1 cellular context compared by ENCODE assay signal in the genomic region with DNA sequence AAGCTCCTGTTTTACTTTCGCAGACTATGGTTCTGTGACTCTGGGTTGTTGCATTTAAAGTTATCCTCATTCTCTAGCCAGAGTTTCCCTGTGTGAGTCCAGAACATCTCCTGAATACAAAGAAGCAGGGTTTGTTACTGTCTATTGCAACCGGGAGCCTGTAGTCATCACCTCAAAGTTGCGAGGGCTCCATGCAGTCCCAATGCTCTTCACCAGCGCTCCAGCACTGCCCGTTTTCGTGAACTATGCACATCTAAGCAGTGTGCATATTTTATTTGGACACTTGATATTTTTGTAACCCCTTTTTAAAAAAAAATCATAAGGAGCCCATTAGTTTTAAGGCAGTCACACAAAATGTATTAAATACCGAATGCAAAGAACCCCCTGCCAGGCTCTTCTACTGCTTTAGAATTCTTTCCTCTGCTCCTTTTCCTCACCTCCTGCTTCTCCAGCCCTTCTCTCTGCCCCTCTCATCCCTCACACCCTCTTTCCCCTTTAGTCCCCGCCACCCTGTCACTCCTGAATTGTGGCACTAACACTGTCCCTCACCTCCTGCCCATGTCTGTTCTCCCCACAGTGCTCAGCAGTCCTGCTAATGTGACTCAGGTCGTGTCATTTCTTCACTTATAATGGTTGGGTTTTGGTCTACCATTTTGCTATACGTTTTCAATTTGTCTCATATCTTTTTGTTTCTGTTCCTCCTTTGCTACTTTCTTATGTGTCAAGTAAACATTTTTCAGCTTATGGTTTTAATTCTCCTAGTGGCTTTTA.
TF ChIP-seq lines count a peak whose summit lies in the region.

No MANE protein-coding gene starts in this region.

TF ChIP-seq in GM12878, 131 proteins besides CTCF, POLR2A, EP300 and RAD21 (continued from another document):
- TF ChIP-seq, protein P1, sequence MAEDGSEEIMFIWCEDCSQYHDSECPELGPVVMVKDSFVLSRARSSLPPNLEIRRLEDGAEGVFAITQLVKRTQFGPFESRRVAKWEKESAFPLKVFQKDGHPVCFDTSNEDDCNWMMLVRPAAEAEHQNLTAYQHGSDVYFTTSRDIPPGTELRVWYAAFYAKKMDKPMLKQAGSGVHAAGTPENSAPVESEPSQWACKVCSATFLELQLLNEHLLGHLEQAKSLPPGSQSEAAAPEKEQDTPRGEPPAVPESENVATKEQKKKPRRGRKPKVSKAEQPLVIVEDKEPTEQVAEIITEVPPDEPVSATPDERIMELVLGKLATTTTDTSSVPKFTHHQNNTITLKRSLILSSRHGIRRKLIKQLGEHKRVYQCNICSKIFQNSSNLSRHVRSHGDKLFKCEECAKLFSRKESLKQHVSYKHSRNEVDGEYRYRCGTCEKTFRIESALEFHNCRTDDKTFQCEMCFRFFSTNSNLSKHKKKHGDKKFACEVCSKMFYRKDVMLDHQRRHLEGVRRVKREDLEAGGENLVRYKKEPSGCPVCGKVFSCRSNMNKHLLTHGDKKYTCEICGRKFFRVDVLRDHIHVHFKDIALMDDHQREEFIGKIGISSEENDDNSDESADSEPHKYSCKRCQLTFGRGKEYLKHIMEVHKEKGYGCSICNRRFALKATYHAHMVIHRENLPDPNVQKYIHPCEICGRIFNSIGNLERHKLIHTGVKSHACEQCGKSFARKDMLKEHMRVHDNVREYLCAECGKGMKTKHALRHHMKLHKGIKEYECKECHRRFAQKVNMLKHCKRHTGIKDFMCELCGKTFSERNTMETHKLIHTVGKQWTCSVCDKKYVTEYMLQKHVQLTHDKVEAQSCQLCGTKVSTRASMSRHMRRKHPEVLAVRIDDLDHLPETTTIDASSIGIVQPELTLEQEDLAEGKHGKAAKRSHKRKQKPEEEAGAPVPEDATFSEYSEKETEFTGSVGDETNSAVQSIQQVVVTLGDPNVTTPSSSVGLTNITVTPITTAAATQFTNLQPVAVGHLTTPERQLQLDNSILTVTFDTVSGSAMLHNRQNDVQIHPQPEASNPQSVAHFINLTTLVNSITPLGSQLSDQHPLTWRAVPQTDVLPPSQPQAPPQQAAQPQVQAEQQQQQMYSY (CRISPR knock-in tag; IDR thresholded peaks at IDR 0.05) = no peak
- TF ChIP-seq, protein P2, sequence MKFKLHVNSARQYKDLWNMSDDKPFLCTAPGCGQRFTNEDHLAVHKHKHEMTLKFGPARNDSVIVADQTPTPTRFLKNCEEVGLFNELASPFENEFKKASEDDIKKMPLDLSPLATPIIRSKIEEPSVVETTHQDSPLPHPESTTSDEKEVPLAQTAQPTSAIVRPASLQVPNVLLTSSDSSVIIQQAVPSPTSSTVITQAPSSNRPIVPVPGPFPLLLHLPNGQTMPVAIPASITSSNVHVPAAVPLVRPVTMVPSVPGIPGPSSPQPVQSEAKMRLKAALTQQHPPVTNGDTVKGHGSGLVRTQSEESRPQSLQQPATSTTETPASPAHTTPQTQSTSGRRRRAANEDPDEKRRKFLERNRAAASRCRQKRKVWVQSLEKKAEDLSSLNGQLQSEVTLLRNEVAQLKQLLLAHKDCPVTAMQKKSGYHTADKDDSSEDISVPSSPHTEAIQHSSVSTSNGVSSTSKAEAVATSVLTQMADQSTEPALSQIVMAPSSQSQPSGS (IDR thresholded peaks at IDR 0.05; ENCODE audit: low read length) = no peak
- no peak for TF ChIP-seq SP1 (IDR thresholded peaks at IDR 0.05; ENCODE audit: low read depth, low read length)
- TF ChIP-seq HCFC1 (IDR thresholded peaks at IDR 0.05; ENCODE audit: low read length) = no peak
- TF ChIP-seq YY1 (IDR thresholded peaks at IDR 0.05; ENCODE audit: low read depth, low read length) = peak; percentile 25; the same call in 1 of the 2 replicates
- no peak for TF ChIP-seq IKZF1 (conservative IDR thresholded peaks at IDR 0.05)
- TF ChIP-seq SIX5 (IDR thresholded peaks at IDR 0.05; ENCODE audit: low read depth, low read length, severe bottlenecking) = no peak
- TF ChIP-seq, protein P3, sequence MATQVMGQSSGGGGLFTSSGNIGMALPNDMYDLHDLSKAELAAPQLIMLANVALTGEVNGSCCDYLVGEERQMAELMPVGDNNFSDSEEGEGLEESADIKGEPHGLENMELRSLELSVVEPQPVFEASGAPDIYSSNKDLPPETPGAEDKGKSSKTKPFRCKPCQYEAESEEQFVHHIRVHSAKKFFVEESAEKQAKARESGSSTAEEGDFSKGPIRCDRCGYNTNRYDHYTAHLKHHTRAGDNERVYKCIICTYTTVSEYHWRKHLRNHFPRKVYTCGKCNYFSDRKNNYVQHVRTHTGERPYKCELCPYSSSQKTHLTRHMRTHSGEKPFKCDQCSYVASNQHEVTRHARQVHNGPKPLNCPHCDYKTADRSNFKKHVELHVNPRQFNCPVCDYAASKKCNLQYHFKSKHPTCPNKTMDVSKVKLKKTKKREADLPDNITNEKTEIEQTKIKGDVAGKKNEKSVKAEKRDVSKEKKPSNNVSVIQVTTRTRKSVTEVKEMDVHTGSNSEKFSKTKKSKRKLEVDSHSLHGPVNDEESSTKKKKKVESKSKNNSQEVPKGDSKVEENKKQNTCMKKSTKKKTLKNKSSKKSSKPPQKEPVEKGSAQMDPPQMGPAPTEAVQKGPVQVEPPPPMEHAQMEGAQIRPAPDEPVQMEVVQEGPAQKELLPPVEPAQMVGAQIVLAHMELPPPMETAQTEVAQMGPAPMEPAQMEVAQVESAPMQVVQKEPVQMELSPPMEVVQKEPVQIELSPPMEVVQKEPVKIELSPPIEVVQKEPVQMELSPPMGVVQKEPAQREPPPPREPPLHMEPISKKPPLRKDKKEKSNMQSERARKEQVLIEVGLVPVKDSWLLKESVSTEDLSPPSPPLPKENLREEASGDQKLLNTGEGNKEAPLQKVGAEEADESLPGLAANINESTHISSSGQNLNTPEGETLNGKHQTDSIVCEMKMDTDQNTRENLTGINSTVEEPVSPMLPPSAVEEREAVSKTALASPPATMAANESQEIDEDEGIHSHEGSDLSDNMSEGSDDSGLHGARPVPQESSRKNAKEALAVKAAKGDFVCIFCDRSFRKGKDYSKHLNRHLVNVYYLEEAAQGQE (IDR thresholded peaks at IDR 0.05; ENCODE audit: low read depth, low read length) = no peak
- TF ChIP-seq ZZZ3 (IDR thresholded peaks at IDR 0.05; ENCODE audit: control insufficient read depth, insufficient read length, low read depth) = no peak
- TF ChIP-seq BCL11A (IDR thresholded peaks at IDR 0.05; ENCODE audit: low read depth, low read length) = no peak
- TF ChIP-seq RUNX3 (IDR thresholded peaks at IDR 0.05; ENCODE audit: low read length) = peak; percentile 46
- TF ChIP-seq NFYA (IDR thresholded peaks at IDR 0.05; ENCODE audit: borderline replicate concordance, low read depth, low read length) = no peak
- TF ChIP-seq, protein P4, sequence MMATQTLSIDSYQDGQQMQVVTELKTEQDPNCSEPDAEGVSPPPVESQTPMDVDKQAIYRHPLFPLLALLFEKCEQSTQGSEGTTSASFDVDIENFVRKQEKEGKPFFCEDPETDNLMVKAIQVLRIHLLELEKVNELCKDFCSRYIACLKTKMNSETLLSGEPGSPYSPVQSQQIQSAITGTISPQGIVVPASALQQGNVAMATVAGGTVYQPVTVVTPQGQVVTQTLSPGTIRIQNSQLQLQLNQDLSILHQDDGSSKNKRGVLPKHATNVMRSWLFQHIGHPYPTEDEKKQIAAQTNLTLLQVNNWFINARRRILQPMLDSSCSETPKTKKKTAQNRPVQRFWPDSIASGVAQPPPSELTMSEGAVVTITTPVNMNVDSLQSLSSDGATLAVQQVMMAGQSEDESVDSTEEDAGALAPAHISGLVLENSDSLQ (IDR thresholded peaks at IDR 0.05) = no peak
- TF ChIP-seq GATAD2B (conservative IDR thresholded peaks at IDR 0.05; ENCODE audit: low read depth) = no peak
- peak; percentile 75 for TF ChIP-seq ZNF24 (IDR thresholded peaks at IDR 0.05)
- TF ChIP-seq CHD2 (IDR thresholded peaks at IDR 0.05; ENCODE audit: borderline replicate concordance, low read depth, low read length) = no peak
- no peak for TF ChIP-seq LARP7 (IDR thresholded peaks at IDR 0.05)
- TF ChIP-seq, protein P5, sequence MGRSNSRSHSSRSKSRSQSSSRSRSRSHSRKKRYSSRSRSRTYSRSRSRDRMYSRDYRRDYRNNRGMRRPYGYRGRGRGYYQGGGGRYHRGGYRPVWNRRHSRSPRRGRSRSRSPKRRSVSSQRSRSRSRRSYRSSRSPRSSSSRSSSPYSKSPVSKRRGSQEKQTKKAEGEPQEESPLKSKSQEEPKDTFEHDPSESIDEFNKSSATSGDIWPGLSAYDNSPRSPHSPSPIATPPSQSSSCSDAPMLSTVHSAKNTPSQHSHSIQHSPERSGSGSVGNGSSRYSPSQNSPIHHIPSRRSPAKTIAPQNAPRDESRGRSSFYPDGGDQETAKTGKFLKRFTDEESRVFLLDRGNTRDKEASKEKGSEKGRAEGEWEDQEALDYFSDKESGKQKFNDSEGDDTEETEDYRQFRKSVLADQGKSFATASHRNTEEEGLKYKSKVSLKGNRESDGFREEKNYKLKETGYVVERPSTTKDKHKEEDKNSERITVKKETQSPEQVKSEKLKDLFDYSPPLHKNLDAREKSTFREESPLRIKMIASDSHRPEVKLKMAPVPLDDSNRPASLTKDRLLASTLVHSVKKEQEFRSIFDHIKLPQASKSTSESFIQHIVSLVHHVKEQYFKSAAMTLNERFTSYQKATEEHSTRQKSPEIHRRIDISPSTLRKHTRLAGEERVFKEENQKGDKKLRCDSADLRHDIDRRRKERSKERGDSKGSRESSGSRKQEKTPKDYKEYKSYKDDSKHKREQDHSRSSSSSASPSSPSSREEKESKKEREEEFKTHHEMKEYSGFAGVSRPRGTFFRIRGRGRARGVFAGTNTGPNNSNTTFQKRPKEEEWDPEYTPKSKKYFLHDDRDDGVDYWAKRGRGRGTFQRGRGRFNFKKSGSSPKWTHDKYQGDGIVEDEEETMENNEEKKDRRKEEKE (IDR thresholded peaks at IDR 0.05) = no peak
- TF ChIP-seq, protein P6, sequence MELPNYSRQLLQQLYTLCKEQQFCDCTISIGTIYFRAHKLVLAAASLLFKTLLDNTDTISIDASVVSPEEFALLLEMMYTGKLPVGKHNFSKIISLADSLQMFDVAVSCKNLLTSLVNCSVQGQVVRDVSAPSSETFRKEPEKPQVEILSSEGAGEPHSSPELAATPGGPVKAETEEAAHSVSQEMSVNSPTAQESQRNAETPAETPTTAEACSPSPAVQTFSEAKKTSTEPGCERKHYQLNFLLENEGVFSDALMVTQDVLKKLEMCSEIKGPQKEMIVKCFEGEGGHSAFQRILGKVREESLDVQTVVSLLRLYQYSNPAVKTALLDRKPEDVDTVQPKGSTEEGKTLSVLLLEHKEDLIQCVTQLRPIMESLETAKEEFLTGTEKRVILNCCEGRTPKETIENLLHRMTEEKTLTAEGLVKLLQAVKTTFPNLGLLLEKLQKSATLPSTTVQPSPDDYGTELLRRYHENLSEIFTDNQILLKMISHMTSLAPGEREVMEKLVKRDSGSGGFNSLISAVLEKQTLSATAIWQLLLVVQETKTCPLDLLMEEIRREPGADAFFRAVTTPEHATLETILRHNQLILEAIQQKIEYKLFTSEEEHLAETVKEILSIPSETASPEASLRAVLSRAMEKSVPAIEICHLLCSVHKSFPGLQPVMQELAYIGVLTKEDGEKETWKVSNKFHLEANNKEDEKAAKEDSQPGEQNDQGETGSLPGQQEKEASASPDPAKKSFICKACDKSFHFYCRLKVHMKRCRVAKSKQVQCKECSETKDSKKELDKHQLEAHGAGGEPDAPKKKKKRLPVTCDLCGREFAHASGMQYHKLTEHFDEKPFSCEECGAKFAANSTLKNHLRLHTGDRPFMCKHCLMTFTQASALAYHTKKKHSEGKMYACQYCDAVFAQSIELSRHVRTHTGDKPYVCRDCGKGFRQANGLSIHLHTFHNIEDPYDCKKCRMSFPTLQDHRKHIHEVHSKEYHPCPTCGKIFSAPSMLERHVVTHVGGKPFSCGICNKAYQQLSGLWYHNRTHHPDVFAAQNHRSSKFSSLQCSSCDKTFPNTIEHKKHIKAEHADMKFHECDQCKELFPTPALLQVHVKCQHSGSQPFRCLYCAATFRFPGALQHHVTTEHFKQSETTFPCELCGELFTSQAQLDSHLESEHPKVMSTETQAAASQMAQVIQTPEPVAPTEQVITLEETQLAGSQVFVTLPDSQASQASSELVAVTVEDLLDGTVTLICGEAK (IDR thresholded peaks at IDR 0.05; ENCODE audit: borderline replicate concordance) = no peak
- TF ChIP-seq NBN (IDR thresholded peaks at IDR 0.05) = no peak
- no peak for TF ChIP-seq SMAD5 (IDR thresholded peaks at IDR 0.05; ENCODE audit: low read depth)
- TF ChIP-seq TBL1XR1 (IDR thresholded peaks at IDR 0.05; ENCODE audit: low read depth, low read length) = no peak
- no peak for TF ChIP-seq EGR1 (IDR thresholded peaks at IDR 0.05; ENCODE audit: borderline replicate concordance in 1 of 2, low read depth in 2 of 2, low read length in 2 of 2)
- TF ChIP-seq BRCA1 (IDR thresholded peaks at IDR 0.05; ENCODE audit: low read depth, low read length) = no peak
- TF ChIP-seq, protein P7, sequence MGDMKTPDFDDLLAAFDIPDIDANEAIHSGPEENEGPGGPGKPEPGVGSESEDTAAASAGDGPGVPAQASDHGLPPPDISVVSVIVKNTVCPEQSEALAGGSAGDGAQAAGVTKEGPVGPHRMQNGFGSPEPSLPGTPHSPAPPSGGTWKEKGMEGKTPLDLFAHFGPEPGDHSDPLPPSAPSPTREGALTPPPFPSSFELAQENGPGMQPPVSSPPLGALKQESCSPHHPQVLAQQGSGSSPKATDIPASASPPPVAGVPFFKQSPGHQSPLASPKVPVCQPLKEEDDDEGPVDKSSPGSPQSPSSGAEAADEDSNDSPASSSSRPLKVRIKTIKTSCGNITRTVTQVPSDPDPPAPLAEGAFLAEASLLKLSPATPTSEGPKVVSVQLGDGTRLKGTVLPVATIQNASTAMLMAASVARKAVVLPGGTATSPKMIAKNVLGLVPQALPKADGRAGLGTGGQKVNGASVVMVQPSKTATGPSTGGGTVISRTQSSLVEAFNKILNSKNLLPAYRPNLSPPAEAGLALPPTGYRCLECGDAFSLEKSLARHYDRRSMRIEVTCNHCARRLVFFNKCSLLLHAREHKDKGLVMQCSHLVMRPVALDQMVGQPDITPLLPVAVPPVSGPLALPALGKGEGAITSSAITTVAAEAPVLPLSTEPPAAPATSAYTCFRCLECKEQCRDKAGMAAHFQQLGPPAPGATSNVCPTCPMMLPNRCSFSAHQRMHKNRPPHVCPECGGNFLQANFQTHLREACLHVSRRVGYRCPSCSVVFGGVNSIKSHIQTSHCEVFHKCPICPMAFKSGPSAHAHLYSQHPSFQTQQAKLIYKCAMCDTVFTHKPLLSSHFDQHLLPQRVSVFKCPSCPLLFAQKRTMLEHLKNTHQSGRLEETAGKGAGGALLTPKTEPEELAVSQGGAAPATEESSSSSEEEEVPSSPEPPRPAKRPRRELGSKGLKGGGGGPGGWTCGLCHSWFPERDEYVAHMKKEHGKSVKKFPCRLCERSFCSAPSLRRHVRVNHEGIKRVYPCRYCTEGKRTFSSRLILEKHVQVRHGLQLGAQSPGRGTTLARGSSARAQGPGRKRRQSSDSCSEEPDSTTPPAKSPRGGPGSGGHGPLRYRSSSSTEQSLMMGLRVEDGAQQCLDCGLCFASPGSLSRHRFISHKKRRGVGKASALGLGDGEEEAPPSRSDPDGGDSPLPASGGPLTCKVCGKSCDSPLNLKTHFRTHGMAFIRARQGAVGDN (IDR thresholded peaks at IDR 0.05) = no peak
